In the genomic region with DNA sequence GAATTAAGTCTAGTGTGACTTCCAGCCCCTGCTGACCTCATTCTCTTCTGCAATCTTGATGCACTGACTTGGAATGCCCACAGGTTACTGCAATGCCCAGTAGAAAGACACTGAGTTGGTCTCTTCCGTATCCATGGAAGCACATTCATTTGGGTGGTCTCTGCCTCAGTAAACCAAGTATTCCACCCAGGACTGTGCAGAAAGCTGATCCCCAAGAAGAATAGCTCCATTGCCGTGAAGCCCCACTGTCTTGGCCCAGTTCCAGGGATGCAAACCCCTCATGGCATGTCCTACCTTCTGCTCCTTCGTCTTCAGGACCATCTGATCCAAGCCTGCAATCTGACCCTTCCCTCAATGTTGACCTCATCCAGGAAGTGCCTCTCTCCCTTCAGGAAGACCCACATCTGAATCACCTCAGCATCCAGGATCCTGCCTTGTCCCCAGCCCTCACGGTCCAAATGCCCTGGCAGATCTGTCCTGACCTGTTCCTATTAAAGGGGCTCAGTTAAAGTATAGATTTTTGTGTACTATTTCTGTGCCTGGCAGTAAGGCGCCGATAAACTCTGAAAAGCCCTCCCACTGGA, we compare ENCODE assay signal across 27 cellular contexts.
"Had no signal": no experiment of that assay in that cellular context is flagged by ENCODE, and none has a peak within 500 bp of the region (broad histone marks: within the 10 kb centered on the region; RNA-seq: fewer than 3 reads in every experiment).

No MANE protein-coding gene starts in this region.

- FAIRE-seq: endometrium, keratinocyte, small intestine had no signal

- H3K36me3 ChIP-seq: esophagus squamous epithelium, lower lobe of right lung, ovary, right lobe of liver, suprapubic skin, transverse colon had no signal

- H3K27ac ChIP-seq: coronary artery, esophagus squamous epithelium, lower lobe of right lung, ovary, right lobe of liver, suprapubic skin, transverse colon had no signal

- H3K27me3 ChIP-seq: esophagus squamous epithelium, ovary, right lobe of liver, suprapubic skin, transverse colon had no signal

- DNase-seq: dermis blood vessel endothelial cell; effector memory CD8-positive, alpha-beta T cell; erythroblast; esophagus squamous epithelium; foreskin melanocyte; glutamatergic neuron; hypothalamus; immature natural killer cell; left ventricle myocardium superior; lower lobe of right lung; mucosa of descending colon; naive B cell; nucleus accumbens; ovary; retina; small intestine; stimulated activated CD4-positive, alpha-beta T cell treated with anti-CD3 and anti-CD28 coated beads, Interleukin-15, amount 100 ng/mL, for 24 hours; stimulated activated CD4-positive, alpha-beta T cell treated with anti-CD3 and anti-CD28 coated beads, Interleukin-2, amount 100 ng/mL, for 48 hours; stimulated activated CD8-positive, alpha-beta memory T cell treated with anti-CD3 and anti-CD28 coated beads, Interleukin-4, amount 100 ng/mL, for 48 hours; stimulated activated naive CD4-positive, alpha-beta T cell; stimulated activated naive CD8-positive, alpha-beta T cell treated with anti-CD3 and anti-CD28 coated beads, Interleukin-15, amount 100 ng/mL, for 72 hours; transverse colon had no signal

- H3K4me1 ChIP-seq: esophagus squamous epithelium, lower lobe of right lung had no signal

- ATAC-seq: effector memory CD8-positive, alpha-beta T cell; left ventricle myocardium superior; mucosa of descending colon; right lobe of liver; stimulated activated naive CD8-positive, alpha-beta T cell treated with anti-CD3 and anti-CD28 coated beads, Interleukin-15, amount 100 ng/mL, for 72 hours had no signal

- H3K4me3 ChIP-seq: coronary artery, esophagus squamous epithelium, lower lobe of right lung, mucosa of descending colon, ovary, right lobe of liver, suprapubic skin, transverse colon had no signal

- H3K9me3 ChIP-seq: lower lobe of right lung, mucosa of descending colon, ovary, right lobe of liver, suprapubic skin, transverse colon had no signal
